In the genomic region with DNA sequence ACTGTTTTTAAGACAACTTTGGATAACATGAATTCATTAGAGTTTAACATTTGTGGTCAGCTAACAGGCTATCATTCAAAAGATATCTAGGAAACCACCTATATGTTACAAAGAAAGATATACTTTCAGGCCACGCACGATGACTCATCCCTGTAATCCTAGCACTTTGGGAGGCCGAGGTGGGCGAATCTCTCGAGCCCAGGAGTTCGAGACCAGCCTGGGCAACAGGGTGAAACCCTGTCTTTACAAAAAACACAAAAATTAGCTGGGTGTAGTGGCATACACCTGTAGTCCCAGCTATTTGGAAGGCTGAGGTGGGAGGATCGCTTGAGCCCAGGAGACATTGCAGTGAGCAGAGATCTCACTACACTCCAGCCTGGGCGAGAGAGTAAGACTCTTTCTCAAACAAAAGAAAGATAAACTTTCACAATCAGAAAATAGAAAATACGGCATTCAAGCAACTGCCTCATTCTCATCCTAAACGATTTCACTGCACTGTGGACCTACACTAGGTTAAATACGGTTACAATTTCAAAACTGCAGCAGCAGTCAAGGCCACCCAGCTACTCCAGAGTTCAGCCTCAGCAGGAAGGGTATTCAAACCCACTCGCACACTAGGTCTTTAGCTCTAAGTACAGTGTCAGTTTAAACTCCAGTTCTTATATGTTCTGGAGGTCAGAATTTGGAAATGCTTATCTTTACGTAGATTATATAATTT, we compare ENCODE assay signal across 1 cellular context.
TF ChIP-seq lines count a peak whose summit lies in the region.

No MANE protein-coding gene starts in this region.

TF ChIP-seq in WTC11, 78 proteins besides CTCF, POLR2A, EP300 and RAD21 (continued from another document):
- TF ChIP-seq, protein P1, sequence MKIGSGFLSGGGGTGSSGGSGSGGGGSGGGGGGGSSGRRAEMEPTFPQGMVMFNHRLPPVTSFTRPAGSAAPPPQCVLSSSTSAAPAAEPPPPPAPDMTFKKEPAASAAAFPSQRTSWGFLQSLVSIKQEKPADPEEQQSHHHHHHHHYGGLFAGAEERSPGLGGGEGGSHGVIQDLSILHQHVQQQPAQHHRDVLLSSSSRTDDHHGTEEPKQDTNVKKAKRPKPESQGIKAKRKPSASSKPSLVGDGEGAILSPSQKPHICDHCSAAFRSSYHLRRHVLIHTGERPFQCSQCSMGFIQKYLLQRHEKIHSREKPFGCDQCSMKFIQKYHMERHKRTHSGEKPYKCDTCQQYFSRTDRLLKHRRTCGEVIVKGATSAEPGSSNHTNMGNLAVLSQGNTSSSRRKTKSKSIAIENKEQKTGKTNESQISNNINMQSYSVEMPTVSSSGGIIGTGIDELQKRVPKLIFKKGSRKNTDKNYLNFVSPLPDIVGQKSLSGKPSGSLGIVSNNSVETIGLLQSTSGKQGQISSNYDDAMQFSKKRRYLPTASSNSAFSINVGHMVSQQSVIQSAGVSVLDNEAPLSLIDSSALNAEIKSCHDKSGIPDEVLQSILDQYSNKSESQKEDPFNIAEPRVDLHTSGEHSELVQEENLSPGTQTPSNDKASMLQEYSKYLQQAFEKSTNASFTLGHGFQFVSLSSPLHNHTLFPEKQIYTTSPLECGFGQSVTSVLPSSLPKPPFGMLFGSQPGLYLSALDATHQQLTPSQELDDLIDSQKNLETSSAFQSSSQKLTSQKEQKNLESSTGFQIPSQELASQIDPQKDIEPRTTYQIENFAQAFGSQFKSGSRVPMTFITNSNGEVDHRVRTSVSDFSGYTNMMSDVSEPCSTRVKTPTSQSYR (CRISPR knock-in tag; IDR thresholded peaks at IDR 0.05), result no peak
- TF ChIP-seq FOXK1 (CRISPR knock-in tag; IDR thresholded peaks at IDR 0.05), result no peak
- TF ChIP-seq NR2C2 (CRISPR knock-in tag; IDR thresholded peaks at IDR 0.05), result no peak
